8 cellular contexts compared by ENCODE assay signal in the genomic region with DNA sequence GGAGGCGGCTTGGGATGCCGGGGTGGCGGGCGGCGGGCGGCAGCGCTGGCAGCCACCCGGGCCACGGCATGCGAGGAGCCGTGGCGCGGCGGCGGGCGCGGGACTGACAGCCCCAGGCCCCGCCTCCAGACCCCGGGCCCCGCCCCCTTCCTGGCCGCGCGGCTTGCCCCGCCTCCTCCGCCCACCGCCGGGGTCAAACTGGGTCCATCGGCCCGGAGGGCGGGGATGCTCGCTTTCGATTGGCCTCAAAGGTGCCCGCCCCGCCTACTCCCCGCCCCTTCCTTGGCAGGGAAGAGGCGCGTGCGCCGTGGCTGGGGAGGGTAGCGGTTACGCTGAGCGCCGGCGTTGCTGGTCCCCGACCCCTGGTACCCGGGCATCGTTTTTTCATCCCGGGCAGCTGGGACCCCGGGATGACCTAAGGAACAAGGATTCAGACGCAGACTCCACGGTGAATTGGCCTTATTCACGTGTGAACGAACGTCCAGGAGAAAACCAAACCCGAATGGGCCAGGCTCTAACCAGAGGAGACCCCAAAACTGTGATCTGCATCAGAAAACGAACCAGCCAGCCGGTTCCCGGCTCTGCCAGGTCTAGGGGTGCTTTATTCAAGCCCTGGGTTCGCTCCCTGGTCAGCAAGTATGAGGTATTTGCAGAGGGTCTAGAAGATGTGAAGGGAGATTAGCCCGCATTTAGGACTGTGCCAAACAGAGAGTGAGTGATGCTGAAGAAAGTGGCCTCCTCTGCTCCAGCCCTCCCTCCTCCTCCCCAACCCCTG.
DNase-seq lines count a peak whose midpoint lies in the region; FAIRE-seq and TF ChIP-seq lines count a peak whose summit lies in the region.

No MANE protein-coding gene starts in this region.

- H3K27me3 Mint-ChIP-seq in nephron (ENCODE audit: low read depth) = peaks cover 25% of the 10 kb centered on the region

- no peaks in the 10 kb centered on the region for H3K9me3 Mint-ChIP-seq in nephron

- peak; percentile 80 for TF ChIP-seq POLR2A in H54 (IDR thresholded peaks at IDR 0.05; ENCODE audit: low read depth, low read length)

- TF ChIP-seq CTCF in LNCAP (IDR thresholded peaks at IDR 0.05) (peak; percentile 9; the same call in 1 of the 2 replicates), nephron (IDR thresholded peaks at IDR 0.05; ENCODE audit: unreplicated experiment in 3 of 3) (no peak)

- DNase-seq in ELF-1 (ENCODE audit: low read depth, low spot score) = peak; percentile 87
- DNase-seq in H54 (ENCODE audit: insufficient read length, low spot score) = peak; percentile 98
- peak; percentile 92 for DNase-seq in RPMI7951 (ENCODE audit: low read depth)
- DNase-seq in activated T-helper 9 cell treated with anti-CD3 and anti-CD28 coated beads, Interleukin-2, amount 50 U/mL, for 16 hours (ENCODE audit: low read depth) = peak; percentile 98
- peak; percentile 76 for DNase-seq in fibroblast of the conjunctiva (ENCODE audit: low read depth)
- peak; percentile 97 for DNase-seq in stimulated activated naive CD4-positive, alpha-beta T cell treated with Interleukin-2 at 50 U/mL for 16 hours (lab: John Stamatoyannopoulos, UW)

- H3K4me3 Mint-ChIP-seq in nephron = peak overlapping the region; percentile 86 to 88 (median 87)

- peaks cover 9% of the 10 kb centered on the region for H3K4me1 Mint-ChIP-seq in nephron

- H3K27ac Mint-ChIP-seq in nephron = peak overlapping the region in 1 of 3 experiments; percentile 64

- no peaks in the 10 kb centered on the region for H3K36me3 Mint-ChIP-seq in nephron (ENCODE audit: low read depth)

- FAIRE-seq in H54 (lab: Jason Lieb, UNC) = no peak

Comparison
In these comparisons a context has a peak if more than half of its experiments do, and no peak if none do; other contexts are left out.
1. Peak in every context shown above with its lines: DNase-seq.